ENCODE assay signal across 9 cellular contexts in the genomic region with DNA sequence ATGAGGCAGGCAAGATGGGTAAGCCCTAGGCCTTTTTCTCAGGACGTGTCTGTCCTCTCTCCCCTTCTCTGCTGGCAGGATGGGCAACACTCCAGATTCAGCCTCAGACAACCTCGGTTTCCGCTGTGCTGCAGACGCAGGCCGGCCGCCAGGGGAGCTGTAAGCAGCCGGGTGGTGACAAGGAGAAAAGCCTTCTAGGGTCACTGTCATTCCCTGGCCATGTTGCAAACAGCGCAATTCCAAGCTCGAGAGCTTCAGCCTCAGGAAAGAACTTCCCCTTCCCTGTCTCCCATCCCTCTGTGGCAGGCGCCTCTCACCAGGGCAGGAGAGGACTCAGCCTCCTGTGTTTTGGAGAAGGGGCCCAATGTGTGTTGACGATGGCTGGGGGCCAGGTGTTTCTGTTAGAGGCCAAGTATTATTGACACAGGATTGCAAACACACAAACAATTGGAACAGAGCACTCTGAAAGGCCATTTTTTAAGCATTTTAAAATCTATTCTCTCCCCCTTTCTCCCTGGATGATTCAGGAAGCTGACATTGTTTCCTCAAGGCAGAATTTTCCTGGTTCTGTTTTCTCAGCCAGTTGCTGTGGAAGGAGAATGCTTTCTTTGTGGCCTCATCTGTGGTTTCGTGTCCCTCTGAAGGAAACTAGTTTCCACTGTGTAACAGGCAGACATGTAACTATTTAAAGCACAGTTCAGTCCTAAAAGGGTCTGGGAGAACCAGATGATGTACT. TPM values are rescaled to one million over a fixed set of nuclear protein-coding genes. Genes with fewer than 3 reads are reported as not detected.
DNase-seq lines count a peak whose midpoint lies in the region; ATAC-seq and TF ChIP-seq lines count a peak whose summit lies in the region.
"Had no signal": no experiment of that assay in that cellular context is flagged by ENCODE, and none has a peak within 500 bp of the region (broad histone marks: within the 10 kb centered on the region; RNA-seq: fewer than 3 reads in every experiment).

No MANE protein-coding gene starts in this region.

- no peaks in the 10 kb centered on the region for H3K79me2 ChIP-seq in MM.1S (ENCODE audit: low read length)

- H2AFZ ChIP-seq in MM.1S (ENCODE audit: low read length): no peak overlapping the region

- H3K36me3 ChIP-seq in colonic mucosa (no peaks in the 10 kb centered on the region), MM.1S (replicated peaks; ENCODE audit: insufficient read depth, low read length) (no peaks in the 10 kb centered on the region)

- no peak for ATAC-seq in GM18868 (IDR thresholded peaks at IDR 0.05; ENCODE audit: unreplicated experiment)

- H3K27ac ChIP-seq in colonic mucosa: no peak overlapping the region
- no peak overlapping the region for H3K27ac ChIP-seq in MM.1S (ENCODE audit: low read length)

- H3K9ac ChIP-seq in colonic mucosa (ENCODE audit: low read depth in 2 of 2, low read length in 2 of 2) (peak overlapping the region in 1 of 2 donors; percentile 35), MM.1S (ENCODE audit: low read length) (no peak overlapping the region)

- intact Hi-C loops in colonic mucosa (cut with DNase I): no loop called here

- H3K9me3 ChIP-seq in colonic mucosa (no peaks in the 10 kb centered on the region), MM.1S (replicated peaks; ENCODE audit: insufficient read depth, low read length) (no peaks in the 10 kb centered on the region)

- H3K9me2 ChIP-seq in MM.1S (replicated peaks; ENCODE audit: insufficient read depth, low read length): no peaks in the 10 kb centered on the region

- TF ChIP-seq CTCF in AG09319 (IDR thresholded peaks at IDR 0.05; ENCODE audit: low read depth, low read length): peak; percentile 88
- TF ChIP-seq CTCF in colonic mucosa (IDR thresholded peaks at IDR 0.05): peak; percentile 24
- TF ChIP-seq CTCF in MM.1S (IDR thresholded peaks at IDR 0.05; ENCODE audit: low read length): no peak

- no peaks in the 10 kb centered on the region for H4K20me1 ChIP-seq in MM.1S (ENCODE audit: insufficient read depth, low read length)

- H3K27me3 ChIP-seq in colonic mucosa: no peaks in the 10 kb centered on the region
- H3K27me3 ChIP-seq in MM.1S (replicated peaks; ENCODE audit: insufficient read depth, low read length): no peaks in the 10 kb centered on the region

- DNase-seq in AG09319 (ENCODE audit: extremely low read depth, low read depth) (peak; percentile 49), NCI-H2196 (lab: John Stamatoyannopoulos, UW; ENCODE audit: unreplicated experiment) (peak; percentile 96), colonic mucosa (peak; percentile 33), middle frontal gyrus (ENCODE audit: extremely low spot score, low spot score) (peak; percentile 24), MM.1S (no peak), CD1c-positive myeloid dendritic cell (ENCODE audit: extremely low spot score) (no peak), cortex of kidney (lab: John Stamatoyannopoulos, UW) (no peak)
- DNase-seq: activated B cell treated with CpG ODN at 0.5 μM for 24 hours had no signal

- H3K4me3 ChIP-seq in colonic mucosa: no peak overlapping the region
- H3K4me3 ChIP-seq in MM.1S (ENCODE audit: low read length): no peak overlapping the region

- H3F3A ChIP-seq in MM.1S (ENCODE audit: insufficient read depth, low read length): no peaks in the 10 kb centered on the region

- H3K4me1 ChIP-seq in colonic mucosa (no peaks in the 10 kb centered on the region), MM.1S (ENCODE audit: low read length) (no peaks in the 10 kb centered on the region)

- no peak overlapping the region for H3K4me2 ChIP-seq in MM.1S (ENCODE audit: low read depth, low read length)

RNA-seq across cellular contexts. Expression of gene PHKG1, which starts 13.1 kb away (rescaled TPM):
- total RNA-seq in colonic mucosa: 1 to 10 TPM; 1.1 to 1.7 TPM

RNA-seq across cellular contexts. Expression of gene SUMF2, which starts 15.5 kb away (rescaled TPM):
- total RNA-seq in colonic mucosa: 100 to 1,000 TPM in 1 of 2 donors, 10 to 100 TPM in 1; 90.7 to 103 TPM

RNA-seq across cellular contexts. Expression of gene CHCHD2, which starts 26.7 kb away (rescaled TPM):
- total RNA-seq in colonic mucosa: 100 to 1,000 TPM; 338 to 580 TPM

RNA-seq across cellular contexts. Expression of gene CCT6A, which starts 28.1 kb away (rescaled TPM):
- total RNA-seq in colonic mucosa: 100 to 1,000 TPM in 1 of 2 donors, 10 to 100 TPM in 1; 77.8 to 146 TPM

RNA-seq across cellular contexts. Expression of gene PSPH, which starts 28.4 kb away (rescaled TPM):
- total RNA-seq in colonic mucosa: 10 to 100 TPM in 1 of 2 donors, 1 to 10 TPM in 1; 7.5 to 23.4 TPM

Comparison
In these comparisons a context has a peak if more than half of its experiments do, and no peak if none do; other contexts are left out.
1. DNase-seq: peak in AG09319 (single experiment), NCI-H2196 (single experiment), colonic mucosa (single experiment) and middle frontal gyrus (single experiment); none in MM.1S (single experiment), CD1c-positive myeloid dendritic cell (single experiment) and cortex of kidney (single experiment).